Comparison of ENCODE assay signal across 1 cellular context in the genomic region with DNA sequence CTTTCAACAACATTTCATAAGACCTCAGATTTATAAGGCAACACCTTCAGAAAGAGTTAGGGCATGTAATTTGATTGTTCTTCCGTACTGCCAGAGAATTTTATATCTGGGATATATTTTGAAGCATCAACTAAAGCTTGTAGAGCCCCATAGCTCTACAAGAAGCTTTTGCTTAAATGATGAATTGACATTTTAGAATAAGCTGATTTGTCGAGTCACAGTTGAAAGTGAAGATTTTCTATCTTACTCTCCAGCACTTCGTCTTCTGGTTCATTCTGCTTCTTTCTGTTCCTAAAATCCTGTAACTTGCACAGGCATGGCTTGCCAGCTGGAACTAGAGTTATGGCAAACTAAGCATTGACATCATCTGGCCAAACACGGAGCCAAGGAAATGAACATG.
TF ChIP-seq lines count a peak whose summit lies in the region.

No MANE protein-coding gene starts in this region.

TF ChIP-seq in K562, 482 proteins besides CTCF, POLR2A, EP300 and RAD21 (continued from another document):
- TF ChIP-seq MAFG (tag; conservative IDR thresholded peaks at IDR 0.05): peak; percentile 33; the same call in 1 of the 2 replicates
- peak; percentile 71 for TF ChIP-seq ZNF316 (IDR thresholded peaks at IDR 0.05)
- TF ChIP-seq SMC3 (conservative IDR thresholded peaks at IDR 0.05; ENCODE audit: insufficient read depth, low read depth, low read length): no peak
